ENCODE assay signal across 30 cellular contexts in genomic region chr7:157560710-157561522, GRCh38.
"Had no signal": no experiment of that assay in that cellular context is flagged by ENCODE, and none has a peak within 500 bp of the region (broad histone marks: within the 10 kb centered on the region; RNA-seq: fewer than 3 reads in every experiment).

No MANE protein-coding gene starts in this region.

- ATAC-seq: activated T-cell treated with anti-CD3 and anti-CD28 coated beads, Interleukin-2, amount 50 U/mL, for 72 hours; esophagus mucosa; mucosa of descending colon; sciatic nerve; upper lobe of right lung had no signal

- H3K27me3 Mint-ChIP-seq: activated naive CD8-positive, alpha-beta T cell treated with anti-CD3 and anti-CD28 coated beads for 36 hours; brain; stimulated activated memory B cell treated with anti-CD40 and anti-IgM and Interleukin-4, amounts not matched to agents 10 μg/mL and 1 μg/mL and 100 μg/mL, for 72 hours had no signal

- H3K27ac ChIP-seq: adrenal gland, ascending aorta, cardiac muscle cell, left ventricle myocardium inferior, prostate gland, suprapubic skin, tibial artery, upper lobe of right lung had no signal

- DNase-seq: activated CD4-positive, alpha-beta T cell treated with anti-CD3 and anti-CD28 coated beads for 4 hours; activated CD4-positive, alpha-beta T cell treated with anti-CD3 and anti-CD28 coated beads, Interleukin-2, amount 50 U/mL, for 4 hours; activated naive CD4-positive, alpha-beta T cell treated with Interleukin-2 at 50 U/mL for 16 hours; activated naive CD8-positive, alpha-beta T cell treated with anti-CD3 and anti-CD28 coated beads for 36 hours; activated T-cell treated with anti-CD3 and anti-CD28 coated beads for 4 hours; activated T-cell treated with anti-CD3 and anti-CD28 coated beads, Interleukin-2, amount 50 U/mL, for 72 hours; adrenal gland; cortex of kidney; endodermal cell; foreskin fibroblast; head of caudate nucleus; hippocampal formation; immature natural killer cell; left ventricle myocardium inferior; mucosa of descending colon; retina; small intestine; stimulated activated CD4-positive, alpha-beta T cell treated with anti-CD3 and anti-CD28 coated beads, Interleukin-1b, Interleukin-23, amount 100 ng/mL, for 48 hours; stimulated activated CD4-positive, alpha-beta T cell treated with anti-CD3 and anti-CD28 coated beads, Interleukin-4, amount 100 ng/mL, for 4 hours; stimulated activated CD8-positive, alpha-beta memory T cell treated with anti-CD3 and anti-CD28 coated beads, Interleukin-4, amount 100 ng/mL, for 48 hours had no signal

- H3K4me1 Mint-ChIP-seq: activated naive CD8-positive, alpha-beta T cell treated with anti-CD3 and anti-CD28 coated beads for 36 hours; endodermal cell; immature natural killer cell; stimulated activated memory B cell treated with anti-CD40 and anti-IgM and Interleukin-4, amounts not matched to agents 10 μg/mL and 1 μg/mL and 100 μg/mL, for 72 hours had no signal

- H3K4me3 Mint-ChIP-seq: activated naive CD8-positive, alpha-beta T cell treated with anti-CD3 and anti-CD28 coated beads for 36 hours; activated T-cell treated with anti-CD3 and anti-CD28 coated beads, Interleukin-2, amount 50 U/mL, for 72 hours; brain; endodermal cell; immature natural killer cell; stimulated activated memory B cell treated with anti-CD40 and anti-IgM and Interleukin-4, amounts not matched to agents 10 μg/mL and 1 μg/mL and 100 μg/mL, for 72 hours had no signal

- H3K9me3 Mint-ChIP-seq: activated naive CD8-positive, alpha-beta T cell treated with anti-CD3 and anti-CD28 coated beads for 36 hours; activated T-cell treated with anti-CD3 and anti-CD28 coated beads, Interleukin-2, amount 50 U/mL, for 72 hours; endodermal cell; immature natural killer cell; stimulated activated memory B cell treated with anti-CD40 and anti-IgM and Interleukin-4, amounts not matched to agents 10 μg/mL and 1 μg/mL and 100 μg/mL, for 72 hours had no signal

- H3K36me3 Mint-ChIP-seq: activated naive CD8-positive, alpha-beta T cell treated with anti-CD3 and anti-CD28 coated beads for 36 hours had no signal

- H3K4me3 ChIP-seq: adrenal gland, ascending aorta, cardiac muscle cell, left ventricle myocardium inferior, mucosa of descending colon, prostate gland, suprapubic skin, tibial artery, upper lobe of right lung had no signal

- H3K27me3 ChIP-seq: adrenal gland, ascending aorta, cardiac muscle cell, suprapubic skin, tibial artery, upper lobe of right lung had no signal

- H3K27ac Mint-ChIP-seq: activated naive CD8-positive, alpha-beta T cell treated with anti-CD3 and anti-CD28 coated beads for 36 hours; activated T-cell treated with anti-CD3 and anti-CD28 coated beads, Interleukin-2, amount 50 U/mL, for 72 hours; endodermal cell; immature natural killer cell; stimulated activated memory B cell treated with anti-CD40 and anti-IgM and Interleukin-4, amounts not matched to agents 10 μg/mL and 1 μg/mL and 100 μg/mL, for 72 hours had no signal

- H3K36me3 ChIP-seq: adrenal gland, ascending aorta, cardiac muscle cell, left ventricle myocardium inferior, prostate gland, suprapubic skin, tibial artery, upper lobe of right lung had no signal

- H3K9me3 ChIP-seq: adrenal gland, ascending aorta, left ventricle myocardium inferior, mucosa of descending colon, prostate gland, suprapubic skin, tibial artery, upper lobe of right lung had no signal

- H3K4me1 ChIP-seq: adrenal gland, ascending aorta, left ventricle myocardium inferior, prostate gland, suprapubic skin, tibial artery, upper lobe of right lung had no signal
